In genomic region chr5:76717222-76718083, GRCh38 we compare ENCODE assay signal across 8 cellular contexts. TPM values are rescaled to one million over a fixed set of nuclear protein-coding genes. Genes with fewer than 3 reads are reported as not detected.
DNase-seq lines count a peak whose midpoint lies in the region; ATAC-seq and TF ChIP-seq lines count a peak whose summit lies in the region.
"Had no signal": no experiment of that assay in that cellular context is flagged by ENCODE, and none has a peak within 500 bp of the region (broad histone marks: within the 10 kb centered on the region; RNA-seq: fewer than 3 reads in every experiment).

No MANE protein-coding gene starts in this region.

- H3K9me3 ChIP-seq in H9 (ENCODE audit: control insufficient read depth, low read depth, low read length) (no peaks in the 10 kb centered on the region), T-helper 17 cell (ENCODE audit: control insufficient read depth, low read length, poor library complexity, severe bottlenecking) (no peaks in the 10 kb centered on the region)

- H2BK15ac ChIP-seq in H9 (ENCODE audit: low read depth, low read length), result no peak overlapping the region

- H3K9me3 Mint-ChIP-seq in H9, result no peaks in the 10 kb centered on the region; a peak in 1 of 5 replicates

- H4K5ac ChIP-seq in H9 (ENCODE audit: insufficient read length, low read depth, low read length), result no peak overlapping the region

- H3K36me3 Mint-ChIP-seq in H9 (ENCODE audit: insufficient read depth in 1 of 3, low read depth in 3 of 3) (peaks cover 3 to 4% (median 4%) of the 10 kb centered on the region in 3 experiments; a peak in 3 of 7 replicates), T-helper 17 cell (ENCODE audit: low read depth) (peaks cover 2% of the 10 kb centered on the region)

- no peak overlapping the region for H2BK20ac ChIP-seq in H9 (ENCODE audit: low read depth, low read length, poor library complexity, severe bottlenecking)

- H3K4ac ChIP-seq in H9 (ENCODE audit: low read depth, low read length), result no peak overlapping the region

- no CpG with 5 or more reads among the region's 11 CpGs for WGBS in H9 (ENCODE audit: extremely low coverage, insufficient read length, low lambda C conversion rate)

- H3K79me2 ChIP-seq in H9 (ENCODE audit: insufficient read depth, low read length), result no peaks in the 10 kb centered on the region; the same call in 1 of the 2 replicates

- H3K23me2 ChIP-seq in H9 (ENCODE audit: insufficient read length, low read depth, low read length, poor library complexity, severe bottlenecking), result peaks cover 18% of the 10 kb centered on the region

- no peak for ATAC-seq in T-helper 17 cell

- peak overlapping the region; percentile 80 to 89 for H3K4me3 Mint-ChIP-seq in H9
- peak overlapping the region; percentile 41 for H3K4me3 Mint-ChIP-seq in T-helper 17 cell

- peaks cover 8% of the 10 kb centered on the region for H3K79me1 ChIP-seq in H9 (ENCODE audit: insufficient read depth, low read depth, low read length, poor library complexity, severe bottlenecking)

- H3K4me3 ChIP-seq in fibroblast of villous mesenchyme (ENCODE audit: low read depth, low read length), result peak overlapping the region; percentile 95

- H3T11ph ChIP-seq in H9 (ENCODE audit: low read length), result no peak overlapping the region

- H2AK5ac ChIP-seq in H9 (ENCODE audit: insufficient read length, low read length), result no peak overlapping the region

- no peak overlapping the region for H2BK12ac ChIP-seq in H9 (ENCODE audit: insufficient read length, low read depth, low read length)

- H3K27me3 Mint-ChIP-seq in H9 (ENCODE audit: low read depth) (peaks cover 30% of the 10 kb centered on the region), T-helper 17 cell (peaks cover 14% of the 10 kb centered on the region)

- peaks cover 2% of the 10 kb centered on the region; the same call in 1 of the 2 replicates for H3K27me3 ChIP-seq in H9 (ENCODE audit: insufficient read depth, low read length)

- H2BK5ac ChIP-seq in H9 (ENCODE audit: insufficient read length, low read length), result no peak overlapping the region

- no peak overlapping the region for H3K56ac ChIP-seq in H9 (ENCODE audit: insufficient read length, low read depth, low read length)

- no peak overlapping the region for H3K23ac ChIP-seq in H9 (ENCODE audit: insufficient read length, low read depth, low read length)

- TF ChIP-seq CTCF in H9 (conservative IDR thresholded peaks at IDR 0.05), result no peak
- no peak for TF ChIP-seq CTCF in fibroblast of villous mesenchyme (IDR thresholded peaks at IDR 0.05; ENCODE audit: insufficient read depth, low read depth, low read length)
- TF ChIP-seq CTCF in GM10266 (IDR thresholded peaks at IDR 0.05; ENCODE audit: control insufficient read depth, insufficient read depth, low read depth, missing control alignments), result no peak

- no peak overlapping the region for H3K18ac ChIP-seq in H9 (ENCODE audit: insufficient read length, low read depth, low read length)

- H4K91ac ChIP-seq in H9 (ENCODE audit: insufficient read length, low read depth, low read length), result no peak overlapping the region

- no peak overlapping the region for H2BK120ac ChIP-seq in H9 (ENCODE audit: low read depth, low read length, poor library complexity, severe bottlenecking)

- no peaks in the 10 kb centered on the region for H4K20me1 ChIP-seq in H9 (ENCODE audit: control insufficient read depth, insufficient read depth, insufficient read length)

- DNase-seq in H9 (no peak), T-helper 17 cell (no peak), fibroblast of villous mesenchyme (ENCODE audit: low read depth) (no peak), retina (peak; percentile 18), GM10266 (ENCODE audit: extremely low spot score) (no peak), HK-2 (ENCODE audit: unreplicated experiment) (no peak), NOMO-1 treated with dmso at 0.1 percent for 144 hours (lab: John Stamatoyannopoulos, UW; ENCODE audit: unreplicated experiment) (no peak)
- DNase-seq: effector CD8-positive, alpha-beta T cell had no signal

- H3K27ac Mint-ChIP-seq in H9 (no peak overlapping the region), T-helper 17 cell (peak overlapping the region; percentile 21)

- peaks cover 12 to 16% of the 10 kb centered on the region in 2 experiments for H3K4me1 Mint-ChIP-seq in H9
- H3K4me1 Mint-ChIP-seq in T-helper 17 cell, result peaks cover 16% of the 10 kb centered on the region

- peak overlapping the region; percentile 25 for H3K9ac ChIP-seq in H9 (ENCODE audit: extremely low read depth, insufficient read length, low read length)

- H3K14ac ChIP-seq in H9 (ENCODE audit: insufficient read depth, low read length), result no peak overlapping the region

- no peak overlapping the region for H3K27ac ChIP-seq in H9 (ENCODE audit: insufficient read length, low read depth, low read length)

- H3K4me1 ChIP-seq in H9 (ENCODE audit: insufficient read depth, low read length), result peaks cover 4% of the 10 kb centered on the region; the same call in 1 of the 2 replicates

- peak overlapping the region; percentile 80 for H3K4me2 ChIP-seq in H9 (ENCODE audit: insufficient read depth, insufficient read length, low read length)

- no peak overlapping the region for H2AFZ ChIP-seq in H9 (ENCODE audit: low read length)

- no peak overlapping the region for H4K8ac ChIP-seq in H9 (replicated peaks; ENCODE audit: insufficient read length, low read depth, low read length)

RNA-seq across cellular contexts. Expression of gene F2R, which starts 1.5 kb away (rescaled TPM):
- total RNA-seq in H9 (2021) (14.8 and 15.2 TPM in 2 replicates), T-helper 17 cell (10 to 100 TPM in 1 of 2 donors, 1 to 10 TPM in 1; 3.6 to 20.4 TPM), fibroblast of villous mesenchyme (117 and 144 TPM in 2 replicates)
